1 cellular context compared by ENCODE assay signal in the genomic region with DNA sequence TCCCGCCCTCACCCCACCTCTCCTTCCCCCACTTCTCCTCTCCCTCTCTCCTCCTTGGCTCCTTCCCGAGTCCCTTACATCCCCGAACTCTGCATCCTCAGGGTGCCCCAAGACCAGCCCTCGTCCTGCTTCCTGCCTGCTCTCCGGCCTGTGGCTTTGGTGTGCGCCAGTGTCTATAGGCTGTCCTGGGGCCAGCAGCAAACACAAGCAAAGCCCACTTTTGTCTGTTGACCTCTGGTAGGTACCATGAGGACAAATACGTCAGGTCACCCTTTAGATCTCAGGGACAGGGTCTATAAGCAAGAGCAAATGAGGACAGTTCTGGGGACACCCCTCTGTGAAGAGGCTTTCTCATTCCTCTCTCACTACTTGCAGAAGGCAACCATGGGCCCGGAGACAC.
TF ChIP-seq lines count a peak whose summit lies in the region.

No MANE protein-coding gene starts in this region.

TF ChIP-seq in K562, 482 proteins besides CTCF, POLR2A, EP300 and RAD21:
- TF ChIP-seq SMAD2 (IDR thresholded peaks at IDR 0.05; ENCODE audit: low read depth, low read length) (no peak), PPARD (CRISPR knock-in tag; IDR thresholded peaks at IDR 0.05) (no peak), RBM14 (IDR thresholded peaks at IDR 0.05; ENCODE audit: borderline replicate concordance, insufficient read depth, low read depth, low read length) (no peak), NR2F6 (CRISPR knock-in tag; IDR thresholded peaks at IDR 0.05) (no peak), NR1H2 (CRISPR knock-in tag; IDR thresholded peaks at IDR 0.05) (no peak), ZNF239 (CRISPR knock-in tag; IDR thresholded peaks at IDR 0.05) (no peak), NR3C1 (CRISPR knock-in tag; IDR thresholded peaks at IDR 0.05) (no peak)
- TF ChIP-seq, protein P1, sequence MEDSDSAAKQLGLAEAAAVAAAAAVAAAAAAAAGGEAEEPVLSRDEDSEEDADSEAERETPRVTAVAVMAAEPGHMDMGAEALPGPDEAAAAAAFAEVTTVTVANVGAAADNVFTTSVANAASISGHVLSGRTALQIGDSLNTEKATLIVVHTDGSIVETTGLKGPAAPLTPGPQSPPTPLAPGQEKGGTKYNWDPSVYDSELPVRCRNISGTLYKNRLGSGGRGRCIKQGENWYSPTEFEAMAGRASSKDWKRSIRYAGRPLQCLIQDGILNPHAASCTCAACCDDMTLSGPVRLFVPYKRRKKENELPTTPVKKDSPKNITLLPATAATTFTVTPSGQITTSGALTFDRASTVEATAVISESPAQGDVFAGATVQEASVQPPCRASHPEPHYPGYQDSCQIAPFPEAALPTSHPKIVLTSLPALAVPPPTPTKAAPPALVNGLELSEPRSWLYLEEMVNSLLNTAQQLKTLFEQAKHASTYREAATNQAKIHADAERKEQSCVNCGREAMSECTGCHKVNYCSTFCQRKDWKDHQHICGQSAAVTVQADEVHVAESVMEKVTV (CRISPR knock-in tag; IDR thresholded peaks at IDR 0.05) = no peak
- TF ChIP-seq, protein P2, sequence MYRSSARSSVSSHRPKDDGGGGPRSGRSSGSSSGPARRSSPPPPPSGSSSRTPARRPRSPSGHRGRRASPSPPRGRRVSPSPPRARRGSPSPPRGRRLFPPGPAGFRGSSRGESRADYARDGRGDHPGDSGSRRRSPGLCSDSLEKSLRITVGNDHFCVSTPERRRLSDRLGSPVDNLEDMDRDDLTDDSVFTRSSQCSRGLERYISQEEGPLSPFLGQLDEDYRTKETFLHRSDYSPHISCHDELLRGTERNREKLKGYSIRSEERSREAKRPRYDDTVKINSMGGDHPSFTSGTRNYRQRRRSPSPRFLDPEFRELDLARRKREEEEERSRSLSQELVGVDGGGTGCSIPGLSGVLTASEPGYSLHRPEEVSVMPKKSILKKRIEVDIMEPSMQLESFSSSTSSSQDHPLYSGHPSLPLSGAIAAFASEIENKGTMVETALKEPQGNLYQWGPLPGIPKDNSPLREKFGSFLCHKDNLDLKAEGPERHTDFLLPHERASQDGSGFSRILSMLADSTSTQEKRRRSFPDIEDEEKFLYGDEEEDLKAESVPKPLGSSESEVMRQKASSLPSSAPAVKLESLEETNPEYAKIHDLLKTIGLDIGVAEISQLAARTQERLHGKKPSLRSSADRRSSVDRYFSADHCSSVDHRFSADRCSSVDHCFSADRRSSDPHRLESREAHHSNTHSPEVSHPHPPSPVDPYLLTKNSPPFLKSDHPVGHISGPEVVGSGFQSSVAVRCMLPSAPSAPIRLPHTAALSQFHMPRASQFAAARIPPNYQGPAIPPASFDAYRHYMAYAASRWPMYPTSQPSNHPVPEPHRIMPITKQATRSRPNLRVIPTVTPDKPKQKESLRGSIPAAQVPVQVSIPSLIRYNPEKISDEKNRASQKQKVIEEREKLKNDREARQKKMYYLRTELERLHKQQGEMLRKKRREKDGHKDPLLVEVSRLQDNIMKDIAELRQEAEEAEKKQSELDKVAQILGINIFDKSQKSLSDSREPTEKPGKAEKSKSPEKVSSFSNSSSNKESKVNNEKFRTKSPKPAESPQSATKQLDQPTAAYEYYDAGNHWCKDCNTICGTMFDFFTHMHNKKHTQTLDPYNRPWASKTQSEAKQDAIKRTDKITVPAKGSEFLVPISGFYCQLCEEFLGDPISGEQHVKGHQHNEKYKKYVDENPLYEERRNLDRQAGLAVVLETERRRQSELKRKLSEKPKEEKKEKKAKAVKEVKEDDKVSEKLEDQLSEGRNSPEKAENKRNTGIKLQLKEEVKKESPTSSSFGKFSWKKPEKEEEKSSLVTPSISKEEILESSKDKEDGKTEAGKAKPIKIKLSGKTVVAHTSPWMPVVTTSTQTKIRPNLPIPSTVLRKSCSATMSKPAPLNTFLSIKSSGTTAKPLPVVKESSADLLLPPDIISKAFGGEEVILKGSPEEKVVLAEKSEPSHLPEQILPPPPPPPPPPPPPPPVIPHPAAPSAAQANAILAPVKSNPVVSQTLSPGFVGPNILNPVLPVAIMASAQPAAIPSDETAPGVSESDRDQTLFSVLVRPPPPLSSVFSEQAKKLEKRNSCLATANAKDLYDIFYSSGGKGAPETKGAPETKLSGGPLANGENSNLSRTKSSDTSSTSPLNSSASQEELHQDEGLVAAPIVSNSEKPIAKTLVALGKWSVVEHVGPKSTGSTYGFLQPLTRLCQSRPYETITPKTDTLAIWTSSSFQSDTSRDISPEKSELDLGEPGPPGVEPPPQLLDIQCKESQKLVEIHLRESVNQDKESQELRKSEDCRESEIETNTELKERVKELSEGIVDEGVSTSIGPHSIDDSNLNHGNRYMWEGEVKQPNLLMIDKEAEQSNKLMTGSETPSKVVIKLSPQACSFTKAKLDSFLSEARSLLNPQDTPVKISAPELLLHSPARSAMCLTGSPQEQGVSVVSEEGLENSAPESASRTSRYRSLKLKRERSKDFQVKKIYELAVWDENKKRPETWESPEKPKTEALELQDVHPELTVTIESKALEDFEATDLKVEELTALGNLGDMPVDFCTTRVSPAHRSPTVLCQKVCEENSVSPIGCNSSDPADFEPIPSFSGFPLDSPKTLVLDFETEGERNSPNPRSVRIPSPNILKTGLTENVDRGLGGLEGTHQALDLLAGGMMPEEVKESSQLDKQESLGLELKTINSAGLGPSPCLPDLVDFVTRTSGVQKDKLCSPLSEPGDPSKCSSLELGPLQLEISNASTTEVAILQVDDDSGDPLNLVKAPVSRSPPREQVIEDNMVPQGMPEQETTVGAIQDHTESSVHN (IDR thresholded peaks at IDR 0.05; ENCODE audit: borderline replicate concordance in 1 of 2, low read depth in 1 of 2) = no peak
- TF ChIP-seq, protein P3, sequence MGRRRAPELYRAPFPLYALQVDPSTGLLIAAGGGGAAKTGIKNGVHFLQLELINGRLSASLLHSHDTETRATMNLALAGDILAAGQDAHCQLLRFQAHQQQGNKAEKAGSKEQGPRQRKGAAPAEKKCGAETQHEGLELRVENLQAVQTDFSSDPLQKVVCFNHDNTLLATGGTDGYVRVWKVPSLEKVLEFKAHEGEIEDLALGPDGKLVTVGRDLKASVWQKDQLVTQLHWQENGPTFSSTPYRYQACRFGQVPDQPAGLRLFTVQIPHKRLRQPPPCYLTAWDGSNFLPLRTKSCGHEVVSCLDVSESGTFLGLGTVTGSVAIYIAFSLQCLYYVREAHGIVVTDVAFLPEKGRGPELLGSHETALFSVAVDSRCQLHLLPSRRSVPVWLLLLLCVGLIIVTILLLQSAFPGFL (CRISPR knock-in tag; IDR thresholded peaks at IDR 0.05) = no peak
